ENCODE assay signal across 12 cellular contexts in genomic region chr5:113546711-113547159, GRCh38. TPM values are rescaled to one million over a fixed set of nuclear protein-coding genes. Genes with fewer than 3 reads are reported as not detected.
DNase-seq lines count a peak whose midpoint lies in the region; ATAC-seq and TF ChIP-seq lines count a peak whose summit lies in the region.
"Had no signal": no experiment of that assay in that cellular context is flagged by ENCODE, and none has a peak within 500 bp of the region (broad histone marks: within the 10 kb centered on the region; RNA-seq: fewer than 3 reads in every experiment).

No MANE protein-coding gene starts in this region.

- H3K9me3 Mint-ChIP-seq in natural killer cell = no peaks in the 10 kb centered on the region
- H3K9me3 Mint-ChIP-seq: CD8-positive, alpha-beta T cell; dendritic cell treated with granulocyte-macrophage colony-stimulating factor and Interleukin-4, amounts not matched to agents 40 ng/mL and 50 ng/mL, for 4 days had no signal

- no peak overlapping the region for H3K27ac Mint-ChIP-seq in natural killer cell
- H3K27ac Mint-ChIP-seq: CD8-positive, alpha-beta T cell; dendritic cell treated with granulocyte-macrophage colony-stimulating factor and Interleukin-4, amounts not matched to agents 40 ng/mL and 50 ng/mL, for 4 days had no signal

- H3K27ac ChIP-seq in lower lobe of right lung = no peak overlapping the region

- H3K4me1 Mint-ChIP-seq in natural killer cell = peaks cover 7 to 12% of the 10 kb centered on the region in 2 donors

- peaks cover 39% of the 10 kb centered on the region for H3K36me3 Mint-ChIP-seq in natural killer cell

- H3K4me3 ChIP-seq in AG09309 (ENCODE audit: control insufficient read depth, low read depth, low read length) (no peak overlapping the region), HFF-Myc (replicated peaks; ENCODE audit: low read depth, low read length) (no peak overlapping the region), lower lobe of right lung (no peak overlapping the region)

- intact Hi-C loops in lower lobe of right lung (cut with DNase I) = no loop called here
- intact Hi-C loops in natural killer cell (cut with micrococcal nuclease) = no loop called here

- no peaks in the 10 kb centered on the region for H3K27me3 ChIP-seq in lower lobe of right lung (ENCODE audit: low read depth)

- no peaks in the 10 kb centered on the region for H3K9me3 ChIP-seq in lower lobe of right lung

- DNase-seq in AG09309 (ENCODE audit: low read depth) (peak; percentile 68), HFF-Myc (ENCODE audit: extremely low read depth, low read depth) (peak; percentile 15), amniotic stem cell (lab: John Stamatoyannopoulos, UW) (peak; percentile 3), hepatic stellate cell (ENCODE audit: low spot score) (peak; percentile 24), lower lobe of right lung (no peak), natural killer cell (no peak), NCI-H446 treated with DMSO at 0.1 percent for 48 hours (lab: John Stamatoyannopoulos, UW) (no peak)
- DNase-seq: CD8-positive, alpha-beta T cell; left cardiac atrium; SW 1271 had no signal

- TF ChIP-seq CTCF in AG09309 (IDR thresholded peaks at IDR 0.05; ENCODE audit: control insufficient read depth, insufficient read depth, low read depth, low read length, missing control alignments) = no peak
- no peak for TF ChIP-seq CTCF in HFF-Myc (IDR thresholded peaks at IDR 0.05; ENCODE audit: low read depth, low read length, missing control alignments)
- no peak for TF ChIP-seq CTCF in lower lobe of right lung (IDR thresholded peaks at IDR 0.05)
- TF ChIP-seq CTCF in natural killer cell (IDR thresholded peaks at IDR 0.05) = no peak

- no peaks in the 10 kb centered on the region for H3K27me3 Mint-ChIP-seq in natural killer cell (ENCODE audit: low read depth in 2 of 2)
- H3K27me3 Mint-ChIP-seq: dendritic cell treated with granulocyte-macrophage colony-stimulating factor and Interleukin-4, amounts not matched to agents 40 ng/mL and 50 ng/mL, for 4 days had no signal

- ATAC-seq in HG03565 (IDR thresholded peaks at IDR 0.05; ENCODE audit: unreplicated experiment) (no peak), lower lobe of right lung (no peak), natural killer cell (no peak)
- ATAC-seq: CD8-positive, alpha-beta T cell had no signal

- H3K36me3 ChIP-seq in lower lobe of right lung = peaks cover 68% of the 10 kb centered on the region

- no peak overlapping the region for H3K4me3 Mint-ChIP-seq in natural killer cell
- H3K4me3 Mint-ChIP-seq: CD8-positive, alpha-beta T cell; dendritic cell treated with granulocyte-macrophage colony-stimulating factor and Interleukin-4, amounts not matched to agents 40 ng/mL and 50 ng/mL, for 4 days had no signal

- H3K4me1 ChIP-seq in lower lobe of right lung = no peaks in the 10 kb centered on the region

RNA-seq across cellular contexts. Expression of gene YTHDC2, which starts 33.2 kb away (rescaled TPM):
- total RNA-seq in lower lobe of right lung (21.1 TPM), natural killer cell (10 to 100 TPM; 37.7 to 38.8 (median 38.0) TPM)

RNA-seq across cellular contexts. Expression of gene MCC, which starts 58.5 kb away (rescaled TPM):
- total RNA-seq in lower lobe of right lung (20.6 TPM), natural killer cell (1 to 10 TPM in 2 of 3 donors, under 1 TPM in 1; 0.68 to 1.8 (median 1.4) TPM)

Comparison
In these comparisons a context has a peak if more than half of its experiments do, and no peak if none do; other contexts are left out.
1. DNase-seq: peak in AG09309 (single experiment), HFF-Myc (single experiment), amniotic stem cell (single experiment) and hepatic stellate cell (single experiment); none in lower lobe of right lung (single experiment), natural killer cell (single experiment) and NCI-H446 treated with DMSO at 0.1 percent for 48 hours (single experiment).